ENCODE assay signal across 1 cellular context in the genomic region with DNA sequence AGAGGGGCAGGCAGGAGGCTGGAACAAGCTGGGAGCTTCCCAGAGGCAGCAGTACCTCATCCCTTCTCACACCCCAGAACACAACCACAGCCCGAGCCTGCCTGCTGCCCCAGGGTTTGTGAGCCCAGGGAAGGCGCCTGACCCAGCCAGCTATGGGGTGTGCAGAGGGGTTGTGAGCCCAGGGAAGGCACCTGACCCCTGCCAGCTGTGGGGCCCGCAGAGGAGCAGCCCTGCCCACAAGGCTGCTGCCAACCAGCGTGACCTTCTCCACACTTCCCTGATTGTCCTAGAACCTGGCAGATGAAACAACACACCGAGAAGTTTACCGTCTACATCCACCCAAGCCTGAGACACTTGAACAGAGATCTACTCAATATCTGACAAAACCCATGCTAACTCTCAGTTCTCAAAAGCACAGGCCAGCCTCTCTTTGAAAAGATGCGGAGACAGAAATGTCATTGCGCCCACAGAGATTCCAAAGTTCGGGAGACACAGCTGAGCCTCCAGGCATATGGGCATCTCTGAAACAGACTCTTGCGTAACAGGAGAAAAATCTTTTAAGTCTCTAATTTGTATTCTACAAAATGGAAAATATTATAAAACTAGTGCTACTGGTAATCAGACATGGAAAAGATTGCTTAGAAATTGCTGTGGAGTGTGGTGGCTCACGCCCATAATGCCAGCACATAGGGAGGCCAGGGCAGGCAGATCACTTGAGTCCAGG.
TF ChIP-seq lines count a peak whose summit lies in the region.

No MANE protein-coding gene starts in this region.

TF ChIP-seq in HepG2, 621 proteins besides CTCF, POLR2A, EP300 and RAD21 (continued from another document):
- TF ChIP-seq, protein P1, sequence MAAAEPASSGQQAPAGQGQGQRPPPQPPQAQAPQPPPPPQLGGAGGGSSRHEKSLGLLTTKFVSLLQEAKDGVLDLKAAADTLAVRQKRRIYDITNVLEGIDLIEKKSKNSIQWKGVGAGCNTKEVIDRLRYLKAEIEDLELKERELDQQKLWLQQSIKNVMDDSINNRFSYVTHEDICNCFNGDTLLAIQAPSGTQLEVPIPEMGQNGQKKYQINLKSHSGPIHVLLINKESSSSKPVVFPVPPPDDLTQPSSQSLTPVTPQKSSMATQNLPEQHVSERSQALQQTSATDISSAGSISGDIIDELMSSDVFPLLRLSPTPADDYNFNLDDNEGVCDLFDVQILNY (CRISPR knock-in tag; conservative IDR thresholded peaks at IDR 0.05), result no peak
